In the genomic region with DNA sequence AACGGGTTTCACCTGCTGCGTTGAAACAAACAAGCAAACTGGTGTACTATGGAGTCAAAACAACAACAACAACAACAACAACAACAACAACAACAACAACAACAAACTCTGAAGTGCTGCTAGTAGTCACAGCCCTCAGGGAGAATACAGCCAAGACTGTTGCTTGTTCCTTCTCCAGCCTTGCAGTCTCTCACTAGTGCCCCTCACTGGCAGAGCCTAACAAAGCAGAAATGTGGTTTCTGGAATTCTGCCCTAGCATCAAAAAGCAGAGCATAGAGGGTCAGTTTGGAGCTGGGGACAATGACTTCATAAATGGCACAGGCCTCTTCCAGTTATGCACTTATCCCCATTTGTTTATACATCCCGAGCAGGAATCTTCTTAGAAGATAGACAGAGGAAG, we compare ENCODE assay signal across 15 cellular contexts.
DNase-seq lines count a peak whose midpoint lies in the region; ATAC-seq and TF ChIP-seq lines count a peak whose summit lies in the region.
"Had no signal": no experiment of that assay in that cellular context is flagged by ENCODE, and none has a peak within 500 bp of the region (broad histone marks: within the 10 kb centered on the region; RNA-seq: fewer than 3 reads in every experiment).

No MANE protein-coding gene starts in this region.

- H3K4me1 Mint-ChIP-seq in WTC11 (peaks cover 5% of the 10 kb centered on the region), neural progenitor cell (no peaks in the 10 kb centered on the region)
- H3K4me1 Mint-ChIP-seq: T-cell had no signal

- no peaks in the 10 kb centered on the region for H4K20me1 ChIP-seq in neural progenitor cell (ENCODE audit: low read depth)
- no peaks in the 10 kb centered on the region for H4K20me1 ChIP-seq in hepatocyte (ENCODE audit: insufficient read depth, poor library complexity, severe bottlenecking)

- H3K9me3 ChIP-seq in neural progenitor cell (ENCODE audit: low read depth), result no peaks in the 10 kb centered on the region
- no peaks in the 10 kb centered on the region for H3K9me3 ChIP-seq in hepatocyte (ENCODE audit: low read depth)

- peak; percentile 3 for DNase-seq in HuH-7 (ENCODE audit: low spot score)
- peak; percentile 31 for DNase-seq in WTC11 (ENCODE audit: low spot score)
- no peak for DNase-seq in fibroblast of mammary gland (ENCODE audit: low read depth)
- peak; percentile 16 for DNase-seq in neural progenitor cell (ENCODE audit: low spot score)
- DNase-seq in hepatocyte (ENCODE audit: low spot score), result no peak
- no peak for DNase-seq in central memory CD4-positive, alpha-beta T cell
- DNase-seq: DMS79 treated with DMSO at 0.1 percent for 48 hours, NCI-H1417, NCI-H187 treated with DMSO at 0.1 percent for 48 hours, NCI-H345, NCI-H524 treated with DMSO at 0.1 percent for 48 hours, T-cell had no signal

- H3K4me1 ChIP-seq in neural progenitor cell (no peaks in the 10 kb centered on the region), hepatocyte (ENCODE audit: insufficient read depth) (no peaks in the 10 kb centered on the region)

- no peak overlapping the region for H3K4me3 Mint-ChIP-seq in WTC11
- H3K4me3 Mint-ChIP-seq in neural progenitor cell, result no peak overlapping the region
- H3K4me3 Mint-ChIP-seq: T-cell had no signal

- H3K9me3 Mint-ChIP-seq in WTC11 (peaks cover 4% of the 10 kb centered on the region; the same call in 1 of the 2 replicates), neural progenitor cell (no peaks in the 10 kb centered on the region)

- peak overlapping the region; percentile 12 for H2AFZ ChIP-seq in neural progenitor cell (replicated peaks)
- H2AFZ ChIP-seq in hepatocyte, result no peak overlapping the region

- no peak overlapping the region for H3K4me2 ChIP-seq in neural progenitor cell
- H3K4me2 ChIP-seq in hepatocyte, result no peak overlapping the region
- H3K4me2 ChIP-seq: KMS-11 had no signal

- H3K36me3 Mint-ChIP-seq in WTC11 (no peaks in the 10 kb centered on the region), neural progenitor cell (no peaks in the 10 kb centered on the region)
- H3K36me3 Mint-ChIP-seq: T-cell had no signal

- no peaks in the 10 kb centered on the region for H3K9me2 ChIP-seq in hepatocyte (replicated peaks; ENCODE audit: insufficient read depth)

- no peak overlapping the region for H3K9ac ChIP-seq in neural progenitor cell
- H3K9ac ChIP-seq: KMS-11 had no signal

- H3K27ac Mint-ChIP-seq in WTC11, result no peak overlapping the region
- no peak overlapping the region for H3K27ac Mint-ChIP-seq in neural progenitor cell
- H3K27ac Mint-ChIP-seq: T-cell had no signal

- no peak overlapping the region for H3K4me3 ChIP-seq in fibroblast of mammary gland (ENCODE audit: control insufficient read depth, low read depth, low read length)
- H3K4me3 ChIP-seq in neural progenitor cell, result no peak overlapping the region
- H3K4me3 ChIP-seq in hepatocyte, result no peak overlapping the region
- H3K4me3 ChIP-seq: SK-N-MC had no signal

- no peaks in the 10 kb centered on the region for H3K27me3 Mint-ChIP-seq in WTC11 (ENCODE audit: low read depth)
- no peaks in the 10 kb centered on the region for H3K27me3 Mint-ChIP-seq in neural progenitor cell (ENCODE audit: insufficient read depth, low read depth)

- H3K79me2 ChIP-seq in neural progenitor cell (ENCODE audit: low read depth) (no peaks in the 10 kb centered on the region), hepatocyte (no peaks in the 10 kb centered on the region)

- no peak overlapping the region for H3K27ac ChIP-seq in neural progenitor cell
- H3K27ac ChIP-seq in hepatocyte, result no peak overlapping the region
- H3K27ac ChIP-seq: KMS-11, SK-N-MC had no signal

- CTCF ChIA-PET in WTC11 (lab: Charles Lee), result interaction anchor here (1.3 to 1.6 kb wide), 4 partner anchors 9 to 88 kb away, joined by 3 to 11 read pairs (median 6); no protein-coding TSS in a partner anchor

- H3K36me3 ChIP-seq in neural progenitor cell (no peaks in the 10 kb centered on the region), hepatocyte (replicated peaks; ENCODE audit: insufficient read depth, low read depth) (no peaks in the 10 kb centered on the region)

- no peaks in the 10 kb centered on the region for H3K27me3 ChIP-seq in neural progenitor cell
- H3K27me3 ChIP-seq in hepatocyte, result no peaks in the 10 kb centered on the region

- ATAC-seq in WTC11 (peak; percentile 95), GM21423 (IDR thresholded peaks at IDR 0.05; ENCODE audit: unreplicated experiment) (no peak)
- ATAC-seq: T-cell had no signal

- TF ChIP-seq CTCF in WTC11 (IDR thresholded peaks at IDR 0.05), result no peak
- peak; percentile 10 for TF ChIP-seq CTCF in fibroblast of mammary gland (conservative IDR thresholded peaks at IDR 0.05; ENCODE audit: control insufficient read depth, insufficient read depth, low read depth, low read length)
- peak; percentile 38 for TF ChIP-seq CTCF in neural progenitor cell (IDR thresholded peaks at IDR 0.05)
- TF ChIP-seq CTCF in hepatocyte (IDR thresholded peaks at IDR 0.05; ENCODE audit: poor library complexity), result no peak

- WGBS in hepatocyte (ENCODE audit: low lambda C conversion rate, missing lambda C conversion rate), result 77% methylated on average over 3 of the region's 3 CpGs

- no peaks in the 10 kb centered on the region for H3F3A ChIP-seq in neural progenitor cell (ENCODE audit: low read depth)

- POLR2A ChIA-PET in WTC11 (lab: Charles Lee), result no interaction called here

TF ChIP-seq in WTC11, 78 proteins besides CTCF, POLR2A, EP300 and RAD21:
- TF ChIP-seq, protein P1, sequence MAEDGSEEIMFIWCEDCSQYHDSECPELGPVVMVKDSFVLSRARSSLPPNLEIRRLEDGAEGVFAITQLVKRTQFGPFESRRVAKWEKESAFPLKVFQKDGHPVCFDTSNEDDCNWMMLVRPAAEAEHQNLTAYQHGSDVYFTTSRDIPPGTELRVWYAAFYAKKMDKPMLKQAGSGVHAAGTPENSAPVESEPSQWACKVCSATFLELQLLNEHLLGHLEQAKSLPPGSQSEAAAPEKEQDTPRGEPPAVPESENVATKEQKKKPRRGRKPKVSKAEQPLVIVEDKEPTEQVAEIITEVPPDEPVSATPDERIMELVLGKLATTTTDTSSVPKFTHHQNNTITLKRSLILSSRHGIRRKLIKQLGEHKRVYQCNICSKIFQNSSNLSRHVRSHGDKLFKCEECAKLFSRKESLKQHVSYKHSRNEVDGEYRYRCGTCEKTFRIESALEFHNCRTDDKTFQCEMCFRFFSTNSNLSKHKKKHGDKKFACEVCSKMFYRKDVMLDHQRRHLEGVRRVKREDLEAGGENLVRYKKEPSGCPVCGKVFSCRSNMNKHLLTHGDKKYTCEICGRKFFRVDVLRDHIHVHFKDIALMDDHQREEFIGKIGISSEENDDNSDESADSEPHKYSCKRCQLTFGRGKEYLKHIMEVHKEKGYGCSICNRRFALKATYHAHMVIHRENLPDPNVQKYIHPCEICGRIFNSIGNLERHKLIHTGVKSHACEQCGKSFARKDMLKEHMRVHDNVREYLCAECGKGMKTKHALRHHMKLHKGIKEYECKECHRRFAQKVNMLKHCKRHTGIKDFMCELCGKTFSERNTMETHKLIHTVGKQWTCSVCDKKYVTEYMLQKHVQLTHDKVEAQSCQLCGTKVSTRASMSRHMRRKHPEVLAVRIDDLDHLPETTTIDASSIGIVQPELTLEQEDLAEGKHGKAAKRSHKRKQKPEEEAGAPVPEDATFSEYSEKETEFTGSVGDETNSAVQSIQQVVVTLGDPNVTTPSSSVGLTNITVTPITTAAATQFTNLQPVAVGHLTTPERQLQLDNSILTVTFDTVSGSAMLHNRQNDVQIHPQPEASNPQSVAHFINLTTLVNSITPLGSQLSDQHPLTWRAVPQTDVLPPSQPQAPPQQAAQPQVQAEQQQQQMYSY (CRISPR knock-in tag; IDR thresholded peaks at IDR 0.05), result no peak
- TF ChIP-seq, protein P2, sequence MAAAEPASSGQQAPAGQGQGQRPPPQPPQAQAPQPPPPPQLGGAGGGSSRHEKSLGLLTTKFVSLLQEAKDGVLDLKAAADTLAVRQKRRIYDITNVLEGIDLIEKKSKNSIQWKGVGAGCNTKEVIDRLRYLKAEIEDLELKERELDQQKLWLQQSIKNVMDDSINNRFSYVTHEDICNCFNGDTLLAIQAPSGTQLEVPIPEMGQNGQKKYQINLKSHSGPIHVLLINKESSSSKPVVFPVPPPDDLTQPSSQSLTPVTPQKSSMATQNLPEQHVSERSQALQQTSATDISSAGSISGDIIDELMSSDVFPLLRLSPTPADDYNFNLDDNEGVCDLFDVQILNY (CRISPR knock-in tag; IDR thresholded peaks at IDR 0.05), result no peak
- TF ChIP-seq ZNF263 (CRISPR knock-in tag; IDR thresholded peaks at IDR 0.05; ENCODE audit: low read depth), result no peak
- no peak for TF ChIP-seq NR1H2 (CRISPR knock-in tag; IDR thresholded peaks at IDR 0.05)
- TF ChIP-seq, protein P3, sequence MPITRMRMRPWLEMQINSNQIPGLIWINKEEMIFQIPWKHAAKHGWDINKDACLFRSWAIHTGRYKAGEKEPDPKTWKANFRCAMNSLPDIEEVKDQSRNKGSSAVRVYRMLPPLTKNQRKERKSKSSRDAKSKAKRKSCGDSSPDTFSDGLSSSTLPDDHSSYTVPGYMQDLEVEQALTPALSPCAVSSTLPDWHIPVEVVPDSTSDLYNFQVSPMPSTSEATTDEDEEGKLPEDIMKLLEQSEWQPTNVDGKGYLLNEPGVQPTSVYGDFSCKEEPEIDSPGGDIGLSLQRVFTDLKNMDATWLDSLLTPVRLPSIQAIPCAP (CRISPR knock-in tag; IDR thresholded peaks at IDR 0.05), result no peak
- no peak for TF ChIP-seq CREM (CRISPR knock-in tag; IDR thresholded peaks at IDR 0.05)
- TF ChIP-seq EMX1 (CRISPR knock-in tag; IDR thresholded peaks at IDR 0.05), result no peak
- TF ChIP-seq, protein P4, sequence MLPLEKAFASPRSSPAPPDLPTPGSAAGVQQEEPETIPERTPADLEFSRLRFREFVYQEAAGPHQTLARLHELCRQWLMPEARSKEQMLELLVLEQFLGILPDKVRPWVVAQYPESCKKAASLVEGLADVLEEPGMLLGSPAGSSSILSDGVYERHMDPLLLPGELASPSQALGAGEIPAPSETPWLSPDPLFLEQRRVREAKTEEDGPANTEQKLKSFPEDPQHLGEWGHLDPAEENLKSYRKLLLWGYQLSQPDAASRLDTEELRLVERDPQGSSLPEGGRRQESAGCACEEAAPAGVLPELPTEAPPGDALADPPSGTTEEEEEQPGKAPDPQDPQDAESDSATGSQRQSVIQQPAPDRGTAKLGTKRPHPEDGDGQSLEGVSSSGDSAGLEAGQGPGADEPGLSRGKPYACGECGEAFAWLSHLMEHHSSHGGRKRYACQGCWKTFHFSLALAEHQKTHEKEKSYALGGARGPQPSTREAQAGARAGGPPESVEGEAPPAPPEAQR (CRISPR knock-in tag; IDR thresholded peaks at IDR 0.05), result no peak

Comparison
In these comparisons a context has a peak if more than half of its experiments do, and no peak if none do; other contexts are left out.
1. DNase-seq: peak in HuH-7 (single experiment), WTC11 (single experiment) and neural progenitor cell (single experiment); none in fibroblast of mammary gland (single experiment), hepatocyte (single experiment) and central memory CD4-positive, alpha-beta T cell (single experiment).
2. CTCF ChIP-seq: peak in fibroblast of mammary gland (single experiment) and neural progenitor cell (single experiment); none in WTC11 (single experiment) and hepatocyte (single experiment).